In genomic region chr12:80230068-80230467, GRCh38 we compare ENCODE assay signal across 15 cellular contexts.
DNase-seq lines count a peak whose midpoint lies in the region; TF ChIP-seq lines count a peak whose summit lies in the region.
"Had no signal": no experiment of that assay in that cellular context is flagged by ENCODE, and none has a peak within 500 bp of the region (broad histone marks: within the 10 kb centered on the region; RNA-seq: fewer than 3 reads in every experiment).

No MANE protein-coding gene starts in this region.

- no peak overlapping the region for H3K4me3 ChIP-seq in OCI-LY7 (ENCODE audit: low read depth, low read length, poor library complexity, severe bottlenecking)
- H3K4me3 ChIP-seq: gastrocnemius medialis, GM23248, psoas muscle had no signal

- H3T11ph ChIP-seq in H9 (ENCODE audit: low read length): no peak overlapping the region

- H3K27me3 Mint-ChIP-seq in H9 (ENCODE audit: low read depth): no peaks in the 10 kb centered on the region; the same call in 1 of the 2 replicates
- H3K27me3 Mint-ChIP-seq in nephron progenitor cell (ENCODE audit: low read depth, poor library complexity): no peaks in the 10 kb centered on the region

- intact Hi-C loops in OCI-LY7 (cut with micrococcal nuclease; ENCODE audit: unreplicated experiment): no loop called here

- BruUV-seq in OCI-LY7 (replicated peaks; lab: Mats Ljungman, UMichigan): no TSS peak

- H3K4me1 ChIP-seq in H9 (ENCODE audit: insufficient read depth, low read length) (no peaks in the 10 kb centered on the region; the same call in 1 of the 2 replicates), OCI-LY7 (ENCODE audit: insufficient read depth, low read length, poor library complexity, severe bottlenecking) (no peaks in the 10 kb centered on the region)
- H3K4me1 ChIP-seq: psoas muscle had no signal

- no peaks in the 10 kb centered on the region for H3K9me3 ChIP-seq in H9 (ENCODE audit: control insufficient read depth, low read depth, low read length)
- H3K9me3 ChIP-seq in OCI-LY7 (ENCODE audit: low read length): no peaks in the 10 kb centered on the region
- H3K9me3 ChIP-seq: gastrocnemius medialis, psoas muscle had no signal

- H3K27ac Mint-ChIP-seq in H9: peak overlapping the region in 1 of 3 experiments; percentile 40; a peak in 1 of 7 replicates
- no peak overlapping the region for H3K27ac Mint-ChIP-seq in nephron progenitor cell
- H3K27ac Mint-ChIP-seq: CD8-positive, alpha-beta memory T cell had no signal

- no peak overlapping the region for H2BK15ac ChIP-seq in H9 (ENCODE audit: low read depth, low read length)

- H3K36me3 Mint-ChIP-seq in H9 (ENCODE audit: insufficient read depth in 1 of 3, low read depth in 3 of 3) (no peaks in the 10 kb centered on the region), nephron progenitor cell (ENCODE audit: low read depth) (no peaks in the 10 kb centered on the region)
- H3K36me3 Mint-ChIP-seq: CD8-positive, alpha-beta memory T cell had no signal

- no peak overlapping the region for H2BK120ac ChIP-seq in H9 (ENCODE audit: low read depth, low read length, poor library complexity, severe bottlenecking)

- TF ChIP-seq CTCF in H9 (conservative IDR thresholded peaks at IDR 0.05): no peak
- no peak for TF ChIP-seq CTCF in nephron progenitor cell (IDR thresholded peaks at IDR 0.05)
- no peak for TF ChIP-seq CTCF in OCI-LY7 (conservative IDR thresholded peaks at IDR 0.05; ENCODE audit: low read length)

- no peak overlapping the region for H2BK20ac ChIP-seq in H9 (ENCODE audit: low read depth, low read length, poor library complexity, severe bottlenecking)

- no peaks in the 10 kb centered on the region for H3K36me3 ChIP-seq in OCI-LY7 (ENCODE audit: insufficient read depth, low read length)
- H3K36me3 ChIP-seq: gastrocnemius medialis had no signal

- H3K9me3 Mint-ChIP-seq in H9 (no peaks in the 10 kb centered on the region), nephron progenitor cell (no peaks in the 10 kb centered on the region)

- H3K4me1 Mint-ChIP-seq in H9 (peaks cover 16 to 20% of the 10 kb centered on the region in 2 experiments), nephron progenitor cell (peaks cover 24% of the 10 kb centered on the region)
- H3K4me1 Mint-ChIP-seq: CD8-positive, alpha-beta memory T cell had no signal

- H3K4me2 ChIP-seq in H9 (ENCODE audit: insufficient read depth, insufficient read length, low read length): no peak overlapping the region
- H3K4me2 ChIP-seq in OCI-LY7 (ENCODE audit: low read length): no peak overlapping the region

- H3K56ac ChIP-seq in H9 (ENCODE audit: insufficient read length, low read depth, low read length): no peak overlapping the region

- no peak overlapping the region for H4K5ac ChIP-seq in H9 (ENCODE audit: insufficient read length, low read depth, low read length)

- H2BK12ac ChIP-seq in H9 (ENCODE audit: insufficient read length, low read depth, low read length): no peak overlapping the region

- H3K9me2 ChIP-seq in OCI-LY7 (ENCODE audit: insufficient read depth, low read length): no peaks in the 10 kb centered on the region

- H3K79me1 ChIP-seq in H9 (ENCODE audit: insufficient read depth, low read depth, low read length, poor library complexity, severe bottlenecking): no peaks in the 10 kb centered on the region

- no peak overlapping the region for H3K18ac ChIP-seq in H9 (ENCODE audit: insufficient read length, low read depth, low read length)

- H4K20me1 ChIP-seq in H9 (ENCODE audit: control insufficient read depth, insufficient read depth, insufficient read length): no peaks in the 10 kb centered on the region
- no peaks in the 10 kb centered on the region for H4K20me1 ChIP-seq in OCI-LY7 (ENCODE audit: insufficient read depth, low read length)

- H4K91ac ChIP-seq in H9 (ENCODE audit: insufficient read length, low read depth, low read length): no peak overlapping the region

- H3K4ac ChIP-seq in H9 (ENCODE audit: low read depth, low read length): no peak overlapping the region

- no peak overlapping the region for H2AFZ ChIP-seq in H9 (ENCODE audit: low read length)
- H2AFZ ChIP-seq in OCI-LY7 (ENCODE audit: low read length): no peak overlapping the region
- H2AFZ ChIP-seq: GM23248 had no signal

- H3K27ac ChIP-seq in H9 (ENCODE audit: insufficient read length, low read depth, low read length) (no peak overlapping the region), OCI-LY7 (ENCODE audit: low read depth, low read length, poor library complexity, severe bottlenecking) (no peak overlapping the region)
- H3K27ac ChIP-seq: gastrocnemius medialis, GM23248, psoas muscle, VCaP had no signal

- no peak overlapping the region for H4K8ac ChIP-seq in H9 (replicated peaks; ENCODE audit: insufficient read length, low read depth, low read length)

- no peak overlapping the region for H3K23ac ChIP-seq in H9 (ENCODE audit: insufficient read length, low read depth, low read length)

- no peak overlapping the region for H3K4me3 Mint-ChIP-seq in H9
- no peak overlapping the region for H3K4me3 Mint-ChIP-seq in nephron progenitor cell
- H3K4me3 Mint-ChIP-seq: CD8-positive, alpha-beta memory T cell had no signal

- WGBS in H9 (ENCODE audit: extremely low coverage, insufficient read length, low lambda C conversion rate): no CpG with 5 or more reads among the region's 3 CpGs

- H2BK5ac ChIP-seq in H9 (ENCODE audit: insufficient read length, low read length): no peak overlapping the region

- DNase-seq in H9 (peak; percentile 58), NCI-H510A treated with DMSO at 0.1 percent for 48 hours (lab: John Stamatoyannopoulos, UW) (peak; percentile 77), dermis microvascular lymphatic vessel endothelial cell (ENCODE audit: low read depth in 2 of 2) (peak; percentile 33 to 45), nephron progenitor cell (peak; percentile 22), D341Med (ENCODE audit: low spot score) (no peak), OCI-LY7 (ENCODE audit: low spot score) (no peak), mucosa of gallbladder (ENCODE audit: low spot score) (no peak)
- DNase-seq: CD8-positive, alpha-beta memory T cell; effector CD4-positive, alpha-beta T cell; gastrocnemius medialis; GM23248; NCI-H1930; psoas muscle; substantia nigra had no signal

- H3K27me3 ChIP-seq in H9 (ENCODE audit: insufficient read depth, low read length): no peaks in the 10 kb centered on the region
- H3K27me3 ChIP-seq: gastrocnemius medialis had no signal

- no peak overlapping the region for H3K9ac ChIP-seq in H9 (ENCODE audit: extremely low read depth, insufficient read length, low read length)
- H3K9ac ChIP-seq: GM23248 had no signal

- H3K14ac ChIP-seq in H9 (ENCODE audit: insufficient read depth, low read length): no peak overlapping the region

- H3K79me2 ChIP-seq in H9 (ENCODE audit: insufficient read depth, low read length) (no peaks in the 10 kb centered on the region), OCI-LY7 (ENCODE audit: insufficient read depth, low read depth, low read length) (no peaks in the 10 kb centered on the region)

- no peak overlapping the region for H2AK5ac ChIP-seq in H9 (ENCODE audit: insufficient read length, low read length)

- CTCF ChIA-PET in OCI-LY7 (lab: Charles Lee; ENCODE audit: unreplicated experiment): no interaction called here

- no peaks in the 10 kb centered on the region for H3K23me2 ChIP-seq in H9 (ENCODE audit: insufficient read length, low read depth, low read length, poor library complexity, severe bottlenecking)

- POLR2A ChIA-PET in OCI-LY7 (lab: Charles Lee): interaction anchor here (0.9 kb wide), 1 partner anchor 119 kb away, joined by 3 read pairs; no protein-coding TSS in a partner anchor

Comparison
In these comparisons a context has a peak if more than half of its experiments do, and no peak if none do; other contexts are left out.
1. DNase-seq: peak in H9 (single experiment), NCI-H510A treated with DMSO at 0.1 percent for 48 hours (single experiment), dermis microvascular lymphatic vessel endothelial cell (2 of 2) and nephron progenitor cell (single experiment); none in D341Med (single experiment), OCI-LY7 (single experiment) and mucosa of gallbladder (single experiment).